In the genomic region with DNA sequence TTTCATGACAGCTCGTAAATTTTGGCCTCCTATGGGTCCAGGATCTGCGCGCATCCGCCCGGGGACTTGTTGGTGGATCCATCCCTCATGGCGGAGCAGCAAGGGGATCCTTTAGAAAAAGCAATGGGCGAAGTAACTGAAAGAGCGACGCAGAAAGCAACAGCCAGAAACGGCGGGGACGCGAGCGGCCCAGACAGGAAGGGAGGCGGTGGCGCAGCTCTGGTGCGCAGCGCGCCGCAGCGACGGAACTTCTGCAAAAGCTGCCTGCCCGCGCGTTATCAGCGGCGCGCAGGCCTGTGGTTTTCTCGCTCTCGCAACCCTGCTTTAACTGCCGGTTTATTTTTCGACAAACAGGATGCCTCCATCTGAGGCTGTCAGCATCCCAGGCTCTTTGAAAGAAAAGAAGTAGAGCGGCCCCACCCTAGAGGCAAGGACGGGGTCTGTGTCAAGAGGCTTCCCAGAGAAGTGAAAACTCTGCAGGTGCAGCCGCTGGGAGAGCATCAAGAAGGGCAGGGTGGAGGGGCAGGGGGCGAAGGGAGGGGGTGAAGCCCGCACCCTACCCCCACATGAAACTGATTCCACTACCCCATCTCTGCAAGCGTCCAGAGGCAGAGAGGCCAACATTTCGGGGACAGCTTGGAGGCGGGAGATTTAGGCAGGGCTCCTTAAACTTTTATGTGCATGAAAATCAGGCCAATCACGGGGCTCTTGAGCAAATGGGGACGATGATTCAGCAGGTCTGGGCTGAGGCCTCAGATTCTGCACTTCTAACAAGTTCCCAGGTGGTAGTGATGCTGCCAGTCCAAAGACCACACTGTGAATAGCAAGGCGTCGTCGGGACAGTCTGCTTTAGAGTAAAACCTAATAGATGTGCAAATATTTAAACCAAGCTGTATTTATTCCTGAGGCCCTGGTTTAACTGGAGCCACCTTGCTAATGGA, we compare ENCODE assay signal across 8 cellular contexts. TPM values are rescaled to one million over a fixed set of nuclear protein-coding genes. Genes with fewer than 3 reads are reported as not detected.
DNase-seq lines count a peak whose midpoint lies in the region; TF ChIP-seq lines count a peak whose summit lies in the region.

No MANE protein-coding gene starts in this region.

- peaks cover 10% of the 10 kb centered on the region for H3K4me1 ChIP-seq in vagina

- H3K9me3 ChIP-seq in vagina = no peaks in the 10 kb centered on the region

- H3K4me3 ChIP-seq in vagina = peak overlapping the region; percentile 14 to 19

- intact Hi-C loops in vagina (cut with DNase I) = no loop called here

- peak; percentile 99 for DNase-seq in GDM1 (lab: John Stamatoyannopoulos, UW)
- DNase-seq in H4 (ENCODE audit: low spot score) = peak; percentile 27
- peak; percentile 95 to 97 for DNase-seq in NOMO-1 (lab: John Stamatoyannopoulos, UW; ENCODE audit: unreplicated experiment in 2 of 2)
- peak; percentile 83 to 89 for DNase-seq in activated T-cell treated with anti-CD3 and anti-CD28 coated beads, Interleukin-2, amount 50 U/mL, for 48 hours
- peak; percentile 27 for DNase-seq in glomerular visceral epithelial cell (ENCODE audit: extremely low spot score)
- peak; percentile 43 for DNase-seq in pons (ENCODE audit: low spot score)
- no peak for DNase-seq in vagina (ENCODE audit: extremely low spot score in 2 of 2)
- DNase-seq in NCI-H345 (lab: John Stamatoyannopoulos, UW) = no peak

- TF ChIP-seq CTCF in vagina (IDR thresholded peaks at IDR 0.05) = no peak

- peak overlapping the region; percentile 42 for H3K27ac ChIP-seq in vagina

- H3K27me3 ChIP-seq in vagina = no peaks in the 10 kb centered on the region

- TF ChIP-seq POLR2A in vagina (IDR thresholded peaks at IDR 0.05) = no peak

- no peaks in the 10 kb centered on the region for H3K36me3 ChIP-seq in vagina

RNA-seq across cellular contexts. Expression of a gene that starts 22.2 kb away (rescaled TPM):
- total RNA-seq in H4 (2014; rRNA removed; shearing (Covaris generic)) = 4.6 and 4.9 TPM in 2 replicates
- 62.1 TPM for total RNA-seq in vagina

Comparison
In these comparisons a context has a peak if more than half of its experiments do, and no peak if none do; other contexts are left out.
1. DNase-seq: peak in GDM1 (single experiment), H4 (single experiment), NOMO-1 (2 of 2), activated T-cell treated with anti-CD3 and anti-CD28 coated beads, Interleukin-2, amount 50 U/mL, for 48 hours (2 of 2), glomerular visceral epithelial cell (single experiment) and pons (single experiment); none in vagina (0 of 2) and NCI-H345 (single experiment).
2. RNA of a gene that starts 22.2 kb away (total RNA-seq): 62.1 TPM in vagina (single experiment); 4.6 to 4.9 TPM in H4; every median in the first group is over 10 times any median in the second.